In the genomic region with DNA sequence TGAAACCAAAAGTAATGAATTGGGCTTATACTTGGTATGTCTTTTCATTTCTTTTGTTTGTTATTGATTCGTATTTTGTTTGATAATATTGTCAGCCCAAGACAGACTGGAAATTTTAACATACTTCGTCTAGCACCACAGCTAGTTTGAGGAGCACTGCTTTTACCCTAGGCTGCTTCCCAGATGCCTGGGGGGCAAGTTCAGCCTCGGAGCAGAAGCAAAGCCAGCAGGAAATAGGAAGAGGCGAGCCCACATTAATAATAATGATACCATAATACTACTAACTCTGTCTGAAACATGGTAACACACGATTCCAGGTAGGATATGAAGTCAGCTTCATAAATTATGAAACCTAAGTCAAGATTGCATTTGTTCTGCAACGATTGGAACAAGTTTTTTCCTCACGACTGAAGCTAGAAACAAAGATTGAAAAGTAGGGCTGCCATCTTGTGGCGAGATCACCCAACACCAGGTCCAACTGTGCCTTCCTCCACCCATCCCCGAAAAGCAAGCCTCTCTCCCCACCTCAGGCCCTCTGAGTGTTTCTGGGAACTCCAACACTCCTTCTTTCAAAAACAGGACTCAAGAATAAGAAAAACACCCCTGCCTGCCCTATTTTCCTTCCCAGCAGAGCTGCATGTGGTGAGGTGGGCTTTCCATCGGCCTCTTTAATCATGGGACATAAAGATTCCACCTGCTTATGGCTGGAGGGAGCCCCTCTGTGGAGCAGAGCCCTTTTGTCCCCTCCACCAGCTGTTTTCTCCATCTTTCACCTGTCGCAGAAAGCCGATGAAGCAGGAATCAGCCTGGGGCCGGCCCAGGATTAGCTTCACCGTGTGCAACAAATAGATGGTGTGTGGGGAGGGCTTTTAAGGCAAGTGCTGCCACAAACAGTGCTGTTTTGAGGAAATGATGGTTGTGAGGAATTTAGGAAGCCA, we compare ENCODE assay signal across 9 cellular contexts.
A peak's percentile ranks its signal among the peaks of the same experiment; 100 is the strongest.
DNase-seq lines count a peak whose midpoint lies in the region; ATAC-seq and TF ChIP-seq lines count a peak whose summit lies in the region.
"Had no signal": no experiment of that assay in that cellular context is flagged by ENCODE, and none has a peak within 500 bp of the region (broad histone marks: within the 10 kb centered on the region; RNA-seq: fewer than 3 reads in every experiment).

No MANE protein-coding gene starts in this region.

- H3K4me2 ChIP-seq in neural progenitor cell = peak overlapping the region; percentile 42

- 52% methylated on average over 14 of the region's 14 CpGs for WGBS in right cardiac atrium

- H3K36me3 ChIP-seq in brain microvascular endothelial cell (replicated peaks) = no peaks in the 10 kb centered on the region
- no peaks in the 10 kb centered on the region for H3K36me3 ChIP-seq in neural progenitor cell

- in situ Hi-C loops in brain microvascular endothelial cell (cut with HindIII; ENCODE audit: low pct_ligation_motif_present, low sequenced_read_pairs) = no loop called here

- no peaks in the 10 kb centered on the region for H4K20me1 ChIP-seq in neural progenitor cell (ENCODE audit: low read depth)

- DNase-seq in NAMALWA (ENCODE audit: low spot score) = peak; percentile 46
- peak; percentile 7 for DNase-seq in brain microvascular endothelial cell
- DNase-seq in neural progenitor cell (ENCODE audit: low spot score) = peak; percentile 70
- no peak for DNase-seq in right cardiac atrium
- no peak for DNase-seq in effector CD4-positive, alpha-beta T cell
- DNase-seq in activated CD4-positive, CD25-positive, alpha-beta regulatory T cell (lab: John Stamatoyannopoulos, UW) = no peak

- H3K27me3 Mint-ChIP-seq in neural progenitor cell (ENCODE audit: insufficient read depth, low read depth) = peaks cover 11% of the 10 kb centered on the region

- no peak for ATAC-seq in right cardiac atrium
- ATAC-seq in HG02610 (IDR thresholded peaks at IDR 0.05; ENCODE audit: unreplicated experiment) = no peak

- H3K9me3 ChIP-seq in neural progenitor cell (ENCODE audit: low read depth) (no peaks in the 10 kb centered on the region), right cardiac atrium (ENCODE audit: control insufficient read depth, low read length) (no peaks in the 10 kb centered on the region)

- TF ChIP-seq CTCF in GM12875 (IDR thresholded peaks at IDR 0.05; ENCODE audit: borderline replicate concordance, insufficient read depth, low read depth, low read length) (peak; percentile 42), brain microvascular endothelial cell (IDR thresholded peaks at IDR 0.05; ENCODE audit: low read depth, low read length, missing control alignments) (peak; percentile 66), neural progenitor cell (IDR thresholded peaks at IDR 0.05) (peak; percentile 72)

- no peak overlapping the region for H3K9ac ChIP-seq in neural progenitor cell
- H3K9ac ChIP-seq: parathyroid adenoma had no signal

- no peaks in the 10 kb centered on the region for H3K27me3 ChIP-seq in brain microvascular endothelial cell (replicated peaks)
- no peaks in the 10 kb centered on the region for H3K27me3 ChIP-seq in neural progenitor cell
- no peaks in the 10 kb centered on the region for H3K27me3 ChIP-seq in right cardiac atrium (ENCODE audit: control insufficient read depth, insufficient read depth)

- peak overlapping the region; percentile 89 for H2AFZ ChIP-seq in neural progenitor cell (replicated peaks)
- H2AFZ ChIP-seq: parathyroid adenoma had no signal

- peak overlapping the region; percentile 14 for H3K4me3 Mint-ChIP-seq in neural progenitor cell

- H3K4me1 ChIP-seq in neural progenitor cell (peaks cover 29% of the 10 kb centered on the region), right cardiac atrium (ENCODE audit: control insufficient read depth, insufficient read depth, low read length) (no peaks in the 10 kb centered on the region)
- H3K4me1 ChIP-seq: parathyroid adenoma had no signal

- H3K4me3 ChIP-seq in GM12875 (ENCODE audit: low read depth, low read length) (no peak overlapping the region), brain microvascular endothelial cell (ENCODE audit: low read depth, low read length) (peak overlapping the region; percentile 12), neural progenitor cell (no peak overlapping the region), right cardiac atrium (ENCODE audit: low read length) (no peak overlapping the region)

- H3K27ac ChIP-seq in brain microvascular endothelial cell (no peak overlapping the region), neural progenitor cell (peak overlapping the region; percentile 30), right cardiac atrium (ENCODE audit: low read length) (no peak overlapping the region)
- H3K27ac ChIP-seq: parathyroid adenoma had no signal

- peaks cover 6% of the 10 kb centered on the region for H3F3A ChIP-seq in neural progenitor cell (ENCODE audit: low read depth)

- H3K36me3 Mint-ChIP-seq in neural progenitor cell = no peaks in the 10 kb centered on the region

- H3K27ac Mint-ChIP-seq in neural progenitor cell = no peak overlapping the region

- H3K4me1 Mint-ChIP-seq in neural progenitor cell = peaks cover 28% of the 10 kb centered on the region

- intact Hi-C loops in right cardiac atrium (cut with DNase I) = no loop called here

- no peaks in the 10 kb centered on the region for H3K79me2 ChIP-seq in neural progenitor cell (ENCODE audit: low read depth)
- H3K79me2 ChIP-seq: parathyroid adenoma had no signal

- H3K9me3 Mint-ChIP-seq in neural progenitor cell = peaks cover under 1% of the 10 kb centered on the region

Comparison
In these comparisons a context has a peak if more than half of its experiments do, and no peak if none do; other contexts are left out.
1. DNase-seq: peak in NAMALWA (single experiment), brain microvascular endothelial cell (single experiment) and neural progenitor cell (single experiment); none in right cardiac atrium (0 of 3), effector CD4-positive, alpha-beta T cell (single experiment) and activated CD4-positive, CD25-positive, alpha-beta regulatory T cell (0 of 4).
2. Peak in every context shown above with its lines, with median percentiles within 50 percentile points of each other: CTCF ChIP-seq.